8 cellular contexts compared by ENCODE assay signal in genomic region chr20:46689082-46689753, GRCh38. TPM values are rescaled to one million over a fixed set of nuclear protein-coding genes. Genes with fewer than 3 reads are reported as not detected.
DNase-seq lines count a peak whose midpoint lies in the region; ATAC-seq and TF ChIP-seq lines count a peak whose summit lies in the region.

Gene TP53RK (minus strand): TSS chr20:46689444. CDS start chr20:46689414, 30 bp downstream.

- peak; percentile 90 for ATAC-seq in GM19324 (IDR thresholded peaks at IDR 0.05; ENCODE audit: low FRiP score, unreplicated experiment)
- ATAC-seq in HG03469 (IDR thresholded peaks at IDR 0.05; ENCODE audit: unreplicated experiment) = peak; percentile 86

- no peaks in the 10 kb centered on the region for H3K27me3 ChIP-seq in BLaER1 treated with 17β-estradiol and CSF1 and Interleukin-3, amounts not matched to agents 10 nM and 100 nM

- no peak for TF ChIP-seq CTCF in coronary artery (IDR thresholded peaks at IDR 0.05)

- H3K36me3 ChIP-seq in BLaER1 treated with 17β-estradiol and CSF1 and Interleukin-3, amounts not matched to agents 10 nM and 100 nM = peaks cover 27 to 34% (median 31%) of the 10 kb centered on the region in 11 experiments

- H3K9me3 Mint-ChIP-seq in activated CD4-positive, alpha-beta T cell treated with anti-CD3 and anti-CD28 coated beads, Interleukin-2, amount 10 ng/mL, durations not matched to agents 24 days and 14 days = no peaks in the 10 kb centered on the region

- peak within 1 kb of the TSS; percentile 98 for H3K4me3 Mint-ChIP-seq in activated CD4-positive, alpha-beta T cell treated with anti-CD3 and anti-CD28 coated beads, Interleukin-2, amount 10 ng/mL, durations not matched to agents 24 days and 14 days

- H4K20me1 ChIP-seq in BLaER1 treated with 17β-estradiol and CSF1 and Interleukin-3, amounts not matched to agents 10 nM and 100 nM = peaks cover 24 to 47% (median 39%) of the 10 kb centered on the region in 11 experiments; a peak in 20 of 22 replicates

- H3K4me1 ChIP-seq in BLaER1 treated with 17β-estradiol and CSF1 and Interleukin-3, amounts not matched to agents 10 nM and 100 nM = peaks cover 29 to 54% (median 43%) of the 10 kb centered on the region in 10 experiments

- H3K27ac Mint-ChIP-seq in activated CD4-positive, alpha-beta T cell treated with anti-CD3 and anti-CD28 coated beads, Interleukin-2, amount 10 ng/mL, durations not matched to agents 24 days and 14 days = peak within 1 kb of the TSS; percentile 97

- peaks cover 39% of the 10 kb centered on the region for H3K4me1 Mint-ChIP-seq in activated CD4-positive, alpha-beta T cell treated with anti-CD3 and anti-CD28 coated beads, Interleukin-2, amount 10 ng/mL, durations not matched to agents 24 days and 14 days

- H3K4me3 ChIP-seq in BLaER1 treated with 17β-estradiol and CSF1 and Interleukin-3, amounts not matched to agents 10 nM and 100 nM = peak within 1 kb of the TSS; percentile 68 to 95 (median 89)
- peak within 1 kb of the TSS; percentile 89 for H3K4me3 ChIP-seq in coronary artery

- peaks cover 0 to 11% (median 0%) of the 10 kb centered on the region in 11 experiments; a peak in 4 of 22 replicates for H3K9me3 ChIP-seq in BLaER1 treated with 17β-estradiol and CSF1 and Interleukin-3, amounts not matched to agents 10 nM and 100 nM (replicated peaks in 1 of 11)

- H3K27me3 Mint-ChIP-seq in activated CD4-positive, alpha-beta T cell treated with anti-CD3 and anti-CD28 coated beads, Interleukin-2, amount 10 ng/mL, durations not matched to agents 24 days and 14 days = peaks cover 2% of the 10 kb centered on the region

- intact Hi-C loops in activated CD4-positive, alpha-beta T cell treated with anti-CD3 and anti-CD28 coated beads, Interleukin-2, amount 10 ng/mL, durations not matched to agents 24 days and 14 days (cut with micrococcal nuclease) = loop anchor here (2.0 to 5.0 kb wide), 6 partner anchors 136 to 668 kb away; partner anchors contain the start of genes CDH22, ELMO2 and ZMYND8

- DNase-seq in NCI-H526 treated with DMSO at 0.1 percent for 48 hours (lab: John Stamatoyannopoulos, UW) (peak; percentile 96), coronary artery (ENCODE audit: low spot score) (peak; percentile 99), left kidney (ENCODE audit: low read depth, low spot score) (peak; percentile 100)
- DNase-seq in activated CD4-positive, alpha-beta T cell treated with anti-CD3 and anti-CD28 coated beads, Interleukin-2, amount 10 ng/mL, durations not matched to agents 24 days and 14 days = peak; percentile 99
- DNase-seq in stimulated activated CD4-positive, alpha-beta T cell treated with anti-CD3 and anti-CD28 coated beads, Interleukin-2, amount 100 ng/mL, for 24 hours = peak; percentile 97

- peak within 1 kb of the TSS; percentile 82 to 97 (median 92) for H3K4me2 ChIP-seq in BLaER1 treated with 17β-estradiol and CSF1 and Interleukin-3, amounts not matched to agents 10 nM and 100 nM

- peak within 1 kb of the TSS; percentile 91 to 98 (median 97) for H3K9ac ChIP-seq in BLaER1 treated with 17β-estradiol and CSF1 and Interleukin-3, amounts not matched to agents 10 nM and 100 nM

- peak within 1 kb of the TSS; percentile 83 to 97 (median 95) for H3K27ac ChIP-seq in BLaER1 treated with 17β-estradiol and CSF1 and Interleukin-3, amounts not matched to agents 10 nM and 100 nM
- peak within 1 kb of the TSS; percentile 96 to 97 for H3K27ac ChIP-seq in coronary artery

- peaks cover 20% of the 10 kb centered on the region for H3K36me3 Mint-ChIP-seq in activated CD4-positive, alpha-beta T cell treated with anti-CD3 and anti-CD28 coated beads, Interleukin-2, amount 10 ng/mL, durations not matched to agents 24 days and 14 days (ENCODE audit: low read depth)

RNA-seq across cellular contexts. Expression of gene TP53RK, which starts in this region (rescaled TPM):
- 15.5 and 16.5 TPM in 2 replicates for total RNA-seq in activated CD4-positive, alpha-beta T cell treated with anti-CD3 and anti-CD28 coated beads, Interleukin-2, amount 10 ng/mL, durations not matched to agents 24 days and 14 days

Comparison
In these comparisons a context has a peak if more than half of its experiments do, and no peak if none do; other contexts are left out.
1. Peak in every context shown above with its lines: DNase-seq, ATAC-seq, H3K4me3 ChIP-seq and H3K27ac ChIP-seq.